Comparison of ENCODE assay signal across 34 cellular contexts in the genomic region with DNA sequence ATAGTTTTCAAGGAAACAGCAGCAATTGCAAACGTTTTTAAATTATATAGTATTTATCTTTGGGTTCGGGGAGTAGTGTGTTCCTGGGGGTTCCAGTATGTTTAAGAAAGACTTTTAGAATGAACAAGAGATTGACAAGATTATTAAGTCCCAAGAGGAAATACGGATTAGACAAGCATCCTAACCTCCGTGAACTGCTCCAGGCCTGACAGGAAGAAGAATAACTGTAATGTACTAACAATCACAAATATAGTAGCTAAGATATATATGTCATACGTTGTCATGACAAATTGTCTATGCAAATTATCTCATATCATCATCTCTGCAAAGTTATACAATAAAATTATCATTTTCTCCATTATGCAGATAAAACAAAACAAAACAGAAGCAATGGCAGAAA.
"Had no signal": no experiment of that assay in that cellular context is flagged by ENCODE, and none has a peak within 500 bp of the region (broad histone marks: within the 10 kb centered on the region; RNA-seq: fewer than 3 reads in every experiment).

No MANE protein-coding gene starts in this region.

- H3K4me3 ChIP-seq: MG63 had no signal

- DNase-seq: Karpas-422, Kasumi-1, MG63, MM.1S, MV-4-11, NCI-H1048, NCI-H1092, NCI-H1092 treated with DMSO at 0.1 percent for 48 hours, NCI-H1105, NCI-H1105 treated with DMSO at 0.1 percent for 48 hours, NCI-H1417, NCI-H1417 treated with DMSO at 0.1 percent for 48 hours, NCI-H1436, NCI-H1436 treated with DMSO at 0.1 percent for 48 hours, NCI-H146, NCI-H1694, NCI-H1694 treated with DMSO at 0.1 percent for 48 hours, NCI-H187, NCI-H187 treated with DMSO at 0.1 percent for 48 hours, NCI-H1930, NCI-H2029, NCI-H2029 treated with DMSO at 0.1 percent for 48 hours, NCI-H2081, NCI-H2081 treated with DMSO at 0.1 percent for 48 hours, NCI-H2107, NCI-H2171, NCI-H2171 treated with DMSO at 0.1 percent for 48 hours, NCI-H2227 treated with DMSO at 0.1 percent for 48 hours, NCI-H226, NCI-H345, NCI-H446, NCI-H446 treated with DMSO at 0.1 percent for 48 hours, NCI-H510A, NCI-H510A treated with DMSO at 0.1 percent for 48 hours had no signal

- H3K27me3 ChIP-seq: MG63 had no signal

- H3K9me3 ChIP-seq: MG63 had no signal

- H3K36me3 ChIP-seq: MG63 had no signal
